ENCODE assay signal across 9 cellular contexts in the genomic region with DNA sequence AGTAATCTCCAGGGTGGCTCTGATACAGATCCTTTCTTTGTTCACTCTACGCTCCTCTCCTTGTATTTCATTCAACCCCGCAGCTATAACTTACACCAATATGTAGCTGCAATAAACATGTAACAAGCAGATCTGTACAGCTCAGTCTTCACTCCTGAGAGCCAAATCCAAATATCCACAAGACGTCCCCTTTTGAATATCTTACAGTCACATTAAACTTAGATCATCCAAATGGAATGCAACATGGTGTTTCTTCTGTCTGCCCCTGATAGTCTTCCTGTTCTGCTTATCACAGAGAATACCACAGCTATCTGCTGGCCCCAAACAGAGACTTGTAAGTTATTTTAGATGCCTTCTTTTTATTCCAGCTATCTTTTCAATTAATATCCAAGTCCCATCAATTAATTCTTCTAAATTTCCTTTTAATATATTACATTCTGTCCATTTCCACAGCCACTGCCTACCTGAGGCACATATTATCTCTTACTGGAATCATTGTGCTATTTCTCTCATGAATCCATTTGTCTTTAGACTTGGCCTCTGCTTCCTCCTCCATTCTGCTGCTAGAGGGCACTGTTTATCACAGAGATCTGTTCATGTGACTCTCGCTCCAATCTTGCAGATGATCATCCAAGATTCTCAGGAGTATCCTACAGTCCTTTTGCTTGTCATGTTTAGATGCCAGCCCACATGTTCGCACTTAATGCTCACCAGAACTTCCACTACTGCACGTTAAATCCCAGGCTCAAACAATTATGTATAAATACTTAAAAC.
DNase-seq lines count a peak whose midpoint lies in the region; ATAC-seq and TF ChIP-seq lines count a peak whose summit lies in the region.
"Had no signal": no experiment of that assay in that cellular context is flagged by ENCODE, and none has a peak within 500 bp of the region (broad histone marks: within the 10 kb centered on the region; RNA-seq: fewer than 3 reads in every experiment).

No MANE protein-coding gene starts in this region.

- TF ChIP-seq CTCF in fibroblast of lung (conservative IDR thresholded peaks at IDR 0.05 in 1 of 2, IDR thresholded peaks at IDR 0.05 in 1 of 2; ENCODE audit: low read depth in 1 of 2, low read length in 2 of 2) (peak; percentile 47 to 70), type B pancreatic cell (conservative IDR thresholded peaks at IDR 0.05) (peak; percentile 67), omental fat pad (IDR thresholded peaks at IDR 0.05) (no peak)

- no peaks in the 10 kb centered on the region for H3K27me3 Mint-ChIP-seq in activated naive CD4-positive, alpha-beta T cell treated with anti-CD3 and anti-CD28 coated beads for 36 hours (ENCODE audit: low read depth)
- H3K27me3 Mint-ChIP-seq in type B pancreatic cell = peaks cover 12% of the 10 kb centered on the region

- no peak overlapping the region for H2AFZ ChIP-seq in fibroblast of lung (ENCODE audit: low read length)

- H3K9me3 Mint-ChIP-seq in activated naive CD4-positive, alpha-beta T cell treated with anti-CD3 and anti-CD28 coated beads for 36 hours = peaks cover 2% of the 10 kb centered on the region
- peaks cover 4 to 7% of the 10 kb centered on the region in 2 donors for H3K9me3 Mint-ChIP-seq in activated naive CD4-positive, alpha-beta T cell treated with anti-CD3 and anti-CD28 coated beads, Interleukin-2, amount 50 U/mL, for 72 hours
- no peaks in the 10 kb centered on the region for H3K9me3 Mint-ChIP-seq in type B pancreatic cell

- H4K20me1 ChIP-seq in fibroblast of lung (ENCODE audit: control insufficient read depth, extremely low read depth, insufficient read depth, low read length) = no peaks in the 10 kb centered on the region

- CTCF ChIA-PET in activated naive CD4-positive, alpha-beta T cell treated with anti-CD3 and anti-CD28 coated beads for 36 hours (lab: Charles Lee) = no interaction called here

- H3K4me2 ChIP-seq in fibroblast of lung (ENCODE audit: extremely low read depth, insufficient read depth, low read length) = no peak overlapping the region

- H3K79me2 ChIP-seq in fibroblast of lung (ENCODE audit: control insufficient read depth, insufficient read depth, low read length) = no peaks in the 10 kb centered on the region

- intact Hi-C loops in activated naive CD4-positive, alpha-beta T cell treated with anti-CD3 and anti-CD28 coated beads for 36 hours (cut with micrococcal nuclease) = no loop called here

- no peak overlapping the region for H3K27ac ChIP-seq in fibroblast of lung (ENCODE audit: insufficient read depth, low read length)

- no peaks in the 10 kb centered on the region for H3K36me3 ChIP-seq in fibroblast of lung (ENCODE audit: control insufficient read depth, insufficient read depth, low read length)

- no peak for ATAC-seq in activated naive CD4-positive, alpha-beta T cell treated with anti-CD3 and anti-CD28 coated beads, Interleukin-2, amount 50 U/mL, for 72 hours
- ATAC-seq in HG02623 (IDR thresholded peaks at IDR 0.05; ENCODE audit: unreplicated experiment) (no peak), omental fat pad (ENCODE audit: low FRiP score) (no peak)

- DNase-seq in activated naive CD4-positive, alpha-beta T cell treated with anti-CD3 and anti-CD28 coated beads for 36 hours = peak; percentile 7
- DNase-seq in activated naive CD4-positive, alpha-beta T cell treated with anti-CD3 and anti-CD28 coated beads, Interleukin-2, amount 50 U/mL, for 72 hours (ENCODE audit: low spot score in 2 of 2) = no peak
- DNase-seq in NCI-H69 (lab: John Stamatoyannopoulos, UW) (peak; percentile 63), fibroblast of lung (ENCODE audit: low read depth in 2 of 2) (peak; percentile 42 to 77), type B pancreatic cell (ENCODE audit: extremely low spot score, unreplicated experiment) (no peak), HuH-7 (ENCODE audit: low spot score) (no peak), omental fat pad (ENCODE audit: low spot score) (no peak)
- DNase-seq: activated CD4-positive, alpha-beta T cell treated with anti-CD3 and anti-CD28 coated beads for 1 hour had no signal

- H3K4me1 ChIP-seq in fibroblast of lung (ENCODE audit: control insufficient read depth, extremely low read depth, insufficient read depth, low read length) = no peaks in the 10 kb centered on the region

- no peak overlapping the region for H3K27ac Mint-ChIP-seq in activated naive CD4-positive, alpha-beta T cell treated with anti-CD3 and anti-CD28 coated beads for 36 hours
- no peak overlapping the region for H3K27ac Mint-ChIP-seq in activated naive CD4-positive, alpha-beta T cell treated with anti-CD3 and anti-CD28 coated beads, Interleukin-2, amount 50 U/mL, for 72 hours
- H3K27ac Mint-ChIP-seq in type B pancreatic cell = no peak overlapping the region

- no peak overlapping the region for H3K9ac ChIP-seq in fibroblast of lung (ENCODE audit: insufficient read depth, low read length)

- H3K36me3 Mint-ChIP-seq in activated naive CD4-positive, alpha-beta T cell treated with anti-CD3 and anti-CD28 coated beads for 36 hours (ENCODE audit: low read depth) = no peaks in the 10 kb centered on the region
- H3K36me3 Mint-ChIP-seq in activated naive CD4-positive, alpha-beta T cell treated with anti-CD3 and anti-CD28 coated beads, Interleukin-2, amount 50 U/mL, for 72 hours = no peaks in the 10 kb centered on the region
- no peaks in the 10 kb centered on the region for H3K36me3 Mint-ChIP-seq in type B pancreatic cell

- H3K4me3 Mint-ChIP-seq in activated naive CD4-positive, alpha-beta T cell treated with anti-CD3 and anti-CD28 coated beads for 36 hours = no peak overlapping the region
- no peak overlapping the region for H3K4me3 Mint-ChIP-seq in type B pancreatic cell

- no peaks in the 10 kb centered on the region for H3K27me3 ChIP-seq in fibroblast of lung (ENCODE audit: control insufficient read depth, insufficient read depth, low read length)

- no peaks in the 10 kb centered on the region for H3K4me1 Mint-ChIP-seq in activated naive CD4-positive, alpha-beta T cell treated with anti-CD3 and anti-CD28 coated beads for 36 hours (ENCODE audit: low read depth)
- H3K4me1 Mint-ChIP-seq in type B pancreatic cell (ENCODE audit: unreplicated experiment) = peaks cover 8% of the 10 kb centered on the region

- no peak overlapping the region for H3K4me3 ChIP-seq in fibroblast of lung (replicated peaks in 1 of 4; ENCODE audit: control extremely low read depth in 1 of 4, insufficient read depth in 1 of 4, low read depth in 3 of 4, low read length in 4 of 4)

- H3K9me3 ChIP-seq in fibroblast of lung (ENCODE audit: control insufficient read depth, insufficient read depth, low read depth, low read length) = no peaks in the 10 kb centered on the region

Comparison
In these comparisons a context has a peak if more than half of its experiments do, and no peak if none do; other contexts are left out.
1. DNase-seq: peak in activated naive CD4-positive, alpha-beta T cell treated with anti-CD3 and anti-CD28 coated beads for 36 hours (single experiment), NCI-H69 (single experiment) and fibroblast of lung (2 of 2); none in activated naive CD4-positive, alpha-beta T cell treated with anti-CD3 and anti-CD28 coated beads, Interleukin-2, amount 50 U/mL, for 72 hours (0 of 2), type B pancreatic cell (single experiment), HuH-7 (single experiment) and omental fat pad (single experiment).
2. CTCF ChIP-seq: peak in fibroblast of lung (2 of 2) and type B pancreatic cell (single experiment); none in omental fat pad (0 of 3).